Comparison of ENCODE assay signal across 1 cellular context in the genomic region with DNA sequence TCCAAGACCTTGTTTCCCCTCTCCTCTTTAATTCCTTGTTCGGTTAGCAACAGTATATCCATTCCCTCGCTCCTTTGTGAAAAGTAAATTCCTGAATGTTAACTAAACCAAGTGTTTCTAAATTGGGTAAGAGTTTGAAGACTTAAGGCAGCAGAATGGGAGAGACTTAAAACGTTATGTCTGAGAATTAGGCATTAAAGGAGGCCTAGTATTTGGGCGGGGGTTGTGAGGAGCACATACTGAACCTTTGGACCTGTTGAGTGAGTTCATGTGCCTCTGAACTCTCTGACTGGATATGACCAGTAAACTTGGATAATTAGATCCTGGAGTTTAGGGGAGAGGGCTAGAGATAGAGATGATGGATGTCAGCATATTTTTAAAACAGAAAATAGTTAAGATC.
TF ChIP-seq lines count a peak whose summit lies in the region.

No MANE protein-coding gene starts in this region.

TF ChIP-seq in GM23338, 12 proteins besides CTCF, POLR2A, EP300 and RAD21 (continued from another document):
- TF ChIP-seq, protein P1, sequence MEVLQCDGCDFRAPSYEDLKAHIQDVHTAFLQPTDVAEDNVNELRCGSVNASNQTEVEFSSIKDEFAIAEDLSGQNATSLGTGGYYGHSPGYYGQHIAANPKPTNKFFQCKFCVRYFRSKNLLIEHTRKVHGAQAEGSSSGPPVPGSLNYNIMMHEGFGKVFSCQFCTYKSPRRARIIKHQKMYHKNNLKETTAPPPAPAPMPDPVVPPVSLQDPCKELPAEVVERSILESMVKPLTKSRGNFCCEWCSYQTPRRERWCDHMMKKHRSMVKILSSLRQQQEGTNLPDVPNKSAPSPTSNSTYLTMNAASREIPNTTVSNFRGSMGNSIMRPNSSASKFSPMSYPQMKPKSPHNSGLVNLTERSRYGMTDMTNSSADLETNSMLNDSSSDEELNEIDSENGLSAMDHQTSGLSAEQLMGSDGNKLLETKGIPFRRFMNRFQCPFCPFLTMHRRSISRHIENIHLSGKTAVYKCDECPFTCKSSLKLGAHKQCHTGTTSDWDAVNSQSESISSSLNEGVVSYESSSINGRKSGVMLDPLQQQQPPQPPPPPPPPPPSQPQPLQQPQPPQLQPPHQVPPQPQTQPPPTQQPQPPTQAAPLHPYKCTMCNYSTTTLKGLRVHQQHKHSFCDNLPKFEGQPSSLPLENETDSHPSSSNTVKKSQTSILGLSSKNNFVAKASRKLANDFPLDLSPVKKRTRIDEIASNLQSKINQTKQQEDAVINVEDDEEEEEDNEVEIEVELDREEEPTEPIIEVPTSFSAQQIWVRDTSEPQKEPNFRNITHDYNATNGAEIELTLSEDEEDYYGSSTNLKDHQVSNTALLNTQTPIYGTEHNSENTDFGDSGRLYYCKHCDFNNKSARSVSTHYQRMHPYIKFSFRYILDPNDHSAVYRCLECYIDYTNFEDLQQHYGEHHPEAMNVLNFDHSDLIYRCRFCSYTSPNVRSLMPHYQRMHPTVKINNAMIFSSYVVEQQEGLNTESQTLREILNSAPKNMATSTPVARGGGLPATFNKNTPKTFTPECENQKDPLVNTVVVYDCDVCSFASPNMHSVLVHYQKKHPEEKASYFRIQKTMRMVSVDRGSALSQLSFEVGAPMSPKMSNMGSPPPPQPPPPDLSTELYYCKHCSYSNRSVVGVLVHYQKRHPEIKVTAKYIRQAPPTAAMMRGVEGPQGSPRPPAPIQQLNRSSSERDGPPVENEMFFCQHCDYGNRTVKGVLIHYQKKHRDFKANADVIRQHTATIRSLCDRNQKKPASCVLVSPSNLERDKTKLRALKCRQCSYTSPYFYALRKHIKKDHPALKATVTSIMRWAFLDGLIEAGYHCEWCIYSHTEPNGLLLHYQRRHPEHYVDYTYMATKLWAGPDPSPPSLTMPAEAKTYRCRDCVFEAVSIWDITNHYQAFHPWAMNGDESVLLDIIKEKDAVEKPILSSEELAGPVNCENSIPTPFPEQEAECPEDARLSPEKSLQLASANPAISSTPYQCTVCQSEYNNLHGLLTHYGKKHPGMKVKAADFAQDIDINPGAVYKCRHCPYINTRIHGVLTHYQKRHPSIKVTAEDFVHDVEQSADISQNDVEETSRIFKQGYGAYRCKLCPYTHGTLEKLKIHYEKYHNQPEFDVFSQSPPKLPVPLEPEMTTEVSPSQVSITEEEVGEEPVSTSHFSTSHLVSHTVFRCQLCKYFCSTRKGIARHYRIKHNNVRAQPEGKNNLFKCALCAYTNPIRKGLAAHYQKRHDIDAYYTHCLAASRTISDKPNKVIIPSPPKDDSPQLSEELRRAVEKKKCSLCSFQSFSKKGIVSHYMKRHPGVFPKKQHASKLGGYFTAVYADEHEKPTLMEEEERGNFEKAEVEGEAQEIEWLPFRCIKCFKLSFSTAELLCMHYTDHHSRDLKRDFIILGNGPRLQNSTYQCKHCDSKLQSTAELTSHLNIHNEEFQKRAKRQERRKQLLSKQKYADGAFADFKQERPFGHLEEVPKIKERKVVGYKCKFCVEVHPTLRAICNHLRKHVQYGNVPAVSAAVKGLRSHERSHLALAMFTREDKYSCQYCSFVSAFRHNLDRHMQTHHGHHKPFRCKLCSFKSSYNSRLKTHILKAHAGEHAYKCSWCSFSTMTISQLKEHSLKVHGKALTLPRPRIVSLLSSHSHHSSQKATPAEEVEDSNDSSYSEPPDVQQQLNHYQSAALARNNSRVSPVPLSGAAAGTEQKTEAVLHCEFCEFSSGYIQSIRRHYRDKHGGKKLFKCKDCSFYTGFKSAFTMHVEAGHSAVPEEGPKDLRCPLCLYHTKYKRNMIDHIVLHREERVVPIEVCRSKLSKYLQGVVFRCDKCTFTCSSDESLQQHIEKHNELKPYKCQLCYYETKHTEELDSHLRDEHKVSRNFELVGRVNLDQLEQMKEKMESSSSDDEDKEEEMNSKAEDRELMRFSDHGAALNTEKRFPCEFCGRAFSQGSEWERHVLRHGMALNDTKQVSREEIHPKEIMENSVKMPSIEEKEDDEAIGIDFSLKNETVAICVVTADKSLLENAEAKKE (CRISPR knock-in tag; IDR thresholded peaks at IDR 0.05), result no peak
- TF ChIP-seq REST (IDR thresholded peaks at IDR 0.05; ENCODE audit: unreplicated experiment) (no peak), CREB1 (CRISPR knock-in tag; IDR thresholded peaks at IDR 0.05; ENCODE audit: low read depth) (no peak), EZH2phosphoT487 (IDR thresholded peaks at IDR 0.05; ENCODE audit: unreplicated experiment) (no peak), STAT1 (IDR thresholded peaks at IDR 0.05; ENCODE audit: unreplicated experiment) (no peak), ZNF331 (CRISPR knock-in tag; IDR thresholded peaks at IDR 0.05; ENCODE audit: low read depth) (no peak), NANOG (IDR thresholded peaks at IDR 0.05; ENCODE audit: borderline replicate concordance) (no peak), POLR2AphosphoS5 (IDR thresholded peaks at IDR 0.05; ENCODE audit: low read depth) (no peak), ZNF114 (CRISPR knock-in tag; IDR thresholded peaks at IDR 0.05) (no peak), EZH2 (IDR thresholded peaks at IDR 0.05; ENCODE audit: low read depth, unreplicated experiment) (no peak)
- TF ChIP-seq, protein P2, sequence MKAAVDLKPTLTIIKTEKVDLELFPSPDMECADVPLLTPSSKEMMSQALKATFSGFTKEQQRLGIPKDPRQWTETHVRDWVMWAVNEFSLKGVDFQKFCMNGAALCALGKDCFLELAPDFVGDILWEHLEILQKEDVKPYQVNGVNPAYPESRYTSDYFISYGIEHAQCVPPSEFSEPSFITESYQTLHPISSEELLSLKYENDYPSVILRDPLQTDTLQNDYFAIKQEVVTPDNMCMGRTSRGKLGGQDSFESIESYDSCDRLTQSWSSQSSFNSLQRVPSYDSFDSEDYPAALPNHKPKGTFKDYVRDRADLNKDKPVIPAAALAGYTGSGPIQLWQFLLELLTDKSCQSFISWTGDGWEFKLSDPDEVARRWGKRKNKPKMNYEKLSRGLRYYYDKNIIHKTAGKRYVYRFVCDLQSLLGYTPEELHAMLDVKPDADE (IDR thresholded peaks at IDR 0.05), result no peak
